In the genomic region with DNA sequence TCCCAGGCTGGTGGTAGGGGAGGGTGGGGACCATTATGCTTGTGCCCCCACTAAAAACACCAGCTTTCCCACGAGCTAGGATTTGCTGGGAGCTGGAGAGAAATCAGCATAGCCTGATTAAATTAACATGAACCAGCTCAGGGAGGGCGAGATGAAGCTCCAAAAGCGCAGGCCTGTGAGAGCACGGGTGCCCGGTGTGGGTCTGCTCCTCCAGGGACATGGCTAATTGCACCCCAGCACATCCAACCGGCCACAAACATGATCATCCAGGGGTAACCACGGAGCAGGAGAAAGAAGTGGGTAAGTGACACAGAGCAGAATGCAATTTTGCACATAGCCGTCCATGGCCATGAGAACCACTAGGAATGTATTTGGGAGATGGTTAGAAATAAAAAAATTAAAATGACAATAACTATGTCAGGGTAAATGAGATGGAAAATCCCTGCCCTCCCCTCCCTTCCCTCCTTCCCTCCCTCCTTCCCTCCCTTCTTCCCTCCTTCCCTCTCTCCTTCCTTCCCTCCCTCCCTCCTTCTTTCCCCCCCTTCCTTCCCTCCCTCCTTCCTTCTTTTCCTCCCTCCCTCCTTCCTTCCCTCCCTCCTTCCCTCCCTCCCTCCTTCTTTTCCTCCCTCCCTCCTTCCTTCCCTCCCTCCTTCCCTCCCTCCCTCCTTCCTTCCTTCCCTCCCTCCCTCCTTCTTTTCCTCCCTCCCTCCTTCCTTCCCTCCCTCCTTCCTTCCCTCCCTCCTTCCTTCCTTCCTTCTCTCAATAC, we compare ENCODE assay signal across 17 cellular contexts. TPM values are rescaled to one million over a fixed set of nuclear protein-coding genes. Genes with fewer than 3 reads are reported as not detected.
A peak's percentile ranks its signal among the peaks of the same experiment; 100 is the strongest.
DNase-seq lines count a peak whose midpoint lies in the region; ATAC-seq, FAIRE-seq and TF ChIP-seq lines count a peak whose summit lies in the region.
"Had no signal": no experiment of that assay in that cellular context is flagged by ENCODE, and none has a peak within 500 bp of the region (broad histone marks: within the 10 kb centered on the region; RNA-seq: fewer than 3 reads in every experiment).

No MANE protein-coding gene starts in this region.

- peaks cover 29% of the 10 kb centered on the region for H3K4me1 ChIP-seq in A673 (ENCODE audit: insufficient read depth, low read length, poor library complexity, severe bottlenecking)
- H3K4me1 ChIP-seq in Karpas-422 (ENCODE audit: low read length) = peaks cover 92% of the 10 kb centered on the region
- H3K4me1 ChIP-seq in kidney (ENCODE audit: control insufficient read depth in 1 of 2, insufficient read depth in 1 of 2, low read depth in 1 of 2, low read length in 2 of 2) = peaks cover 27 to 29% of the 10 kb centered on the region in 2 donors
- peaks cover 5% of the 10 kb centered on the region for H3K4me1 ChIP-seq in hepatocyte (ENCODE audit: insufficient read depth)

- no peaks in the 10 kb centered on the region for H4K20me1 ChIP-seq in Karpas-422 (ENCODE audit: insufficient read depth, low read depth, low read length)
- H4K20me1 ChIP-seq in hepatocyte (ENCODE audit: insufficient read depth, poor library complexity, severe bottlenecking) = no peaks in the 10 kb centered on the region

- FAIRE-seq in kidney (lab: Jason Lieb, UNC) (no peak), GM19239 (lab: Jason Lieb, UNC) (no peak)
- FAIRE-seq: astrocyte, keratinocyte had no signal

- no peak overlapping the region; the same call in 1 of the 2 replicates for H2AFZ ChIP-seq in Karpas-422 (ENCODE audit: low read length)
- H2AFZ ChIP-seq in hepatocyte = no peak overlapping the region

- no TSS peak for BruUV-seq in A673 (replicated peaks; lab: Mats Ljungman, UMichigan)

- H3K9ac ChIP-seq in Karpas-422 (ENCODE audit: low read length) (peak overlapping the region; percentile 57), kidney (ENCODE audit: low read length in 2 of 2) (peak overlapping the region in 1 of 2 donors; percentile 49)

- ATAC-seq in sciatic nerve (peak; percentile 6), HG02759 (IDR thresholded peaks at IDR 0.05; ENCODE audit: unreplicated experiment) (no peak)
- ATAC-seq: esophagus mucosa; HCT116; stimulated activated naive CD8-positive, alpha-beta T cell treated with anti-CD3 and anti-CD28 coated beads, Interleukin-15, Interleukin-2, amounts not matched to agents 100 U/mL and 50 U/mL, for 24 hours had no signal

- no peaks in the 10 kb centered on the region for H3K36me3 ChIP-seq in A673 (ENCODE audit: insufficient read depth, low read length, poor library complexity, severe bottlenecking)
- peaks cover 10% of the 10 kb centered on the region for H3K36me3 ChIP-seq in Karpas-422 (ENCODE audit: insufficient read depth, low read length)
- H3K36me3 ChIP-seq in kidney (ENCODE audit: control insufficient read depth in 1 of 2, insufficient read depth in 2 of 2, low read length in 2 of 2) = no peaks in the 10 kb centered on the region
- H3K36me3 ChIP-seq in hepatocyte (replicated peaks; ENCODE audit: insufficient read depth, low read depth) = no peaks in the 10 kb centered on the region
- H3K36me3 ChIP-seq: MG63 had no signal

- CTCF ChIA-PET in A673 (lab: Charles Lee) = interaction anchor here (0.6 kb wide), 1 partner anchor 52 kb away, joined by 5 read pairs; no protein-coding TSS in a partner anchor

- H3K9me3 ChIP-seq in A673 (ENCODE audit: low read depth, low read length, poor library complexity, severe bottlenecking) (no peaks in the 10 kb centered on the region), Karpas-422 (ENCODE audit: low read length) (0 out of 2 replicates have a peak, but pooled peaks cover 3% of the 10 kb centered on the region), kidney (ENCODE audit: control insufficient read depth in 1 of 2, low read length in 2 of 2) (peaks cover 0 to 5% of the 10 kb centered on the region in 2 donors), hepatocyte (ENCODE audit: low read depth) (no peaks in the 10 kb centered on the region)
- H3K9me3 ChIP-seq: MG63 had no signal

- DNase-seq in A673 (ENCODE audit: low spot score) (no peak), Karpas-422 (peak; percentile 53), kidney (peak; percentile 51), sciatic nerve (ENCODE audit: low spot score) (no peak), UCSD-AML1 (lab: John Stamatoyannopoulos, UW; ENCODE audit: unreplicated experiment) (no peak), hepatocyte (ENCODE audit: low spot score) (no peak), GM19239 (ENCODE audit: insufficient read length, low spot score) (no peak)
- DNase-seq: activated CD4-positive, alpha-beta T cell treated with anti-CD3 and anti-CD28 coated beads, Interleukin-2, amount 10 ng/mL, durations not matched to agents 7 days and 5 days; activated naive CD4-positive, alpha-beta T cell treated with anti-CD3 and anti-CD28 coated beads for 36 hours; activated T-cell treated with anti-CD3 and anti-CD28 coated beads for 4 hours; MG63; stimulated activated naive CD8-positive, alpha-beta T cell treated with anti-CD3 and anti-CD28 coated beads, Interleukin-15, Interleukin-2, amounts not matched to agents 100 U/mL and 50 U/mL, for 24 hours had no signal

- TF ChIP-seq CTCF in A673 (conservative IDR thresholded peaks at IDR 0.05; ENCODE audit: low read depth, low read length) (no peak), kidney (IDR thresholded peaks at IDR 0.05; ENCODE audit: borderline replicate concordance, extremely low read depth, insufficient read depth) (no peak), hepatocyte (IDR thresholded peaks at IDR 0.05; ENCODE audit: poor library complexity) (no peak)

- H3K27ac ChIP-seq in A673 (ENCODE audit: low read depth, low read length, poor library complexity, severe bottlenecking) = peak overlapping the region; percentile 68
- H3K27ac ChIP-seq in Karpas-422 (ENCODE audit: low read length) = peak overlapping the region; percentile 98
- peak overlapping the region; percentile 75 to 80 for H3K27ac ChIP-seq in kidney (ENCODE audit: low read depth in 2 of 2, low read length in 2 of 2)
- no peak overlapping the region for H3K27ac ChIP-seq in hepatocyte

- H3K4me3 ChIP-seq in A673 (ENCODE audit: low read depth, low read length, poor library complexity, severe bottlenecking) (no peak overlapping the region), Karpas-422 (ENCODE audit: low read length) (peak overlapping the region; percentile 3; the same call in 1 of the 2 replicates), kidney (ENCODE audit: low read length in 2 of 2) (peak overlapping the region in 1 of 2 donors; percentile 5), hepatocyte (no peak overlapping the region)
- H3K4me3 ChIP-seq: MG63 had no signal

- no peaks in the 10 kb centered on the region for H3K9me2 ChIP-seq in Karpas-422 (replicated peaks; ENCODE audit: insufficient read depth, low read length)
- H3K9me2 ChIP-seq in hepatocyte (replicated peaks; ENCODE audit: insufficient read depth) = no peaks in the 10 kb centered on the region

- POLR2A ChIA-PET in A673 (lab: Charles Lee; ENCODE audit: low non-redundant PET) = no interaction called here

- H3K4me2 ChIP-seq in Karpas-422 (ENCODE audit: low read depth, low read length, poor library complexity, severe bottlenecking) = peak overlapping the region; percentile 42
- H3K4me2 ChIP-seq in hepatocyte = no peak overlapping the region

- 70% methylated on average over 8 of the region's 8 CpGs for whole genome bisulfite sequencing in hepatocyte (ENCODE audit: low lambda C conversion rate, missing lambda C conversion rate)

- intact Hi-C loops in A673 (cut with micrococcal nuclease; ENCODE audit: unreplicated experiment) (no loop called here), kidney (cut with DNase I) (no loop called here), sciatic nerve (cut with DNase I) (no loop called here)

- H3K27me3 ChIP-seq in A673 (replicated peaks; ENCODE audit: insufficient read depth, low read depth, low read length, poor library complexity) (no peaks in the 10 kb centered on the region), Karpas-422 (ENCODE audit: low read length) (no peaks in the 10 kb centered on the region), hepatocyte (no peaks in the 10 kb centered on the region)
- H3K27me3 ChIP-seq: MG63 had no signal

- H3K79me2 ChIP-seq in Karpas-422 (ENCODE audit: low read length) (peaks cover 58% of the 10 kb centered on the region), hepatocyte (peaks cover 8% of the 10 kb centered on the region)

RNA-seq across cellular contexts. Expression of gene CLMN, which starts 26.9 kb away (rescaled TPM):
- total RNA-seq in A673 (2021) (8.6 and 12.2 TPM in 2 replicates), kidney (151 TPM), sciatic nerve (41.8 TPM), hepatocyte (12.0 and 15.7 TPM in 2 replicates)
- 40.1 and 56.1 TPM in 2 replicates for total RNA-seq in Karpas-422 (2014; rRNA removed; shearing (Covaris generic); ENCODE audit: low replicate concordance)
- polyA plus RNA-seq in kidney (ENCODE audit: insufficient read depth, low read depth, low replicate concordance) (33.1 TPM), hepatocyte (40.0 and 53.9 TPM in 2 replicates)

Comparison
In these comparisons a context has a peak if more than half of its experiments do, and no peak if none do; other contexts are left out.
1. DNase-seq: peak in Karpas-422 (single experiment) and kidney (single experiment); none in A673 (single experiment), sciatic nerve (single experiment), UCSD-AML1 (single experiment), hepatocyte (single experiment) and GM19239 (single experiment).